ENCODE assay signal across 31 cellular contexts in the genomic region with DNA sequence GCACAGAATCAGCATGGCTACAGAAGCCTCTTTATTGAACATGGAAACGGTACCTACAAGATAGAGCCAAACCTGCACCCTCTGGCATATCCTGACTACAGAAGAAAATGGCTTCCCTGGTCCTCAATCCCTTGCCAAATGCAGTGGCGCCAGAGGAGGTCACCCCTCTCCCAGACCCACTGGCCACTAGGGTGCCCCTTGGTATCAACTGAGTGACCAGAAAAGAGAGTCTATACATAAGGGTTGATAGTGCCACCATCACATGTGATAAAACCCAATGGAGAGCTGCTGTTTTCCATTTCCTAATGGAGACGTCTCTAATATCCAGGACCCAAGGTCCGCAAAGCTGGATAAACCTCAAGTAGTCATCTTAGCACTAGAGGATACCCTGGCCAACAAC. TPM values are rescaled to one million over a fixed set of nuclear protein-coding genes. Genes with fewer than 3 reads are reported as not detected.
"Had no signal": no experiment of that assay in that cellular context is flagged by ENCODE, and none has a peak within 500 bp of the region (broad histone marks: within the 10 kb centered on the region; RNA-seq: fewer than 3 reads in every experiment).

No MANE protein-coding gene starts in this region.

- H3K4me3 ChIP-seq: colonic mucosa, coronary artery, dorsolateral prefrontal cortex, esophagus squamous epithelium, gastrocnemius medialis, gastroesophageal sphincter, heart left ventricle, heart right ventricle, hepatocyte had no signal

- ATAC-seq: effector memory CD8-positive, alpha-beta T cell; esophagus mucosa; foreskin keratinocyte; gastrocnemius medialis; gastroesophageal sphincter; heart left ventricle; heart right ventricle had no signal

- H3K36me3 ChIP-seq: colonic mucosa, esophagus squamous epithelium, gastrocnemius medialis, gastroesophageal sphincter, heart left ventricle, heart right ventricle had no signal

- H3K9me3 ChIP-seq: colonic mucosa, esophagus squamous epithelium, gastrocnemius medialis, gastroesophageal sphincter, heart left ventricle, heart right ventricle had no signal

- H2AFZ ChIP-seq: hepatocyte had no signal

- H3K4me1 ChIP-seq: colonic mucosa, esophagus squamous epithelium, foreskin keratinocyte, gastrocnemius medialis, gastroesophageal sphincter, heart left ventricle, heart right ventricle had no signal

- FAIRE-seq: colon, endometrium, endothelial cell of umbilical vein, frontal cortex had no signal

- H3K27ac ChIP-seq: colonic mucosa, coronary artery, dorsolateral prefrontal cortex, epithelial cell of prostate, esophagus squamous epithelium, foreskin keratinocyte, gastrocnemius medialis, gastroesophageal sphincter, heart left ventricle, heart right ventricle, hepatocyte had no signal

- DNase-seq: colonic mucosa; cortex of kidney; dermis blood vessel endothelial cell; dorsolateral prefrontal cortex; effector CD4-positive, alpha-beta T cell; effector CD8-positive, alpha-beta T cell; effector memory CD4-positive, alpha-beta T cell; effector memory CD8-positive, alpha-beta T cell; endodermal cell; erythroblast; esophagus squamous epithelium; foreskin fibroblast; foreskin keratinocyte; foreskin melanocyte; gastrocnemius medialis; glutamatergic neuron; head of caudate nucleus; heart left ventricle; heart right ventricle had no signal

- H3K4me2 ChIP-seq: hepatocyte had no signal

- H3K27me3 ChIP-seq: colonic mucosa, gastrocnemius medialis, hepatocyte had no signal

RNA-seq across cellular contexts. Expression of a gene that starts 52.7 kb away (rescaled TPM):
- total RNA-seq: dermis blood vessel endothelial cell, dermis microvascular lymphatic vessel endothelial cell, endothelial cell of umbilical vein, fibroblast of villous mesenchyme, foreskin keratinocyte, gastrocnemius medialis, glomerular endothelial cell had no signal
- polyA plus RNA-seq: endothelial cell of umbilical vein, foreskin keratinocyte, heart left ventricle had no signal
